Comparison of ENCODE assay signal across 22 cellular contexts in genomic region chr14:78586681-78587080, GRCh38.
"Had no signal": no experiment of that assay in that cellular context is flagged by ENCODE, and none has a peak within 500 bp of the region (broad histone marks: within the 10 kb centered on the region; RNA-seq: fewer than 3 reads in every experiment).

No MANE protein-coding gene starts in this region.

- H3K79me2 ChIP-seq: parathyroid adenoma had no signal

- H3K4me2 ChIP-seq: neural progenitor cell, smooth muscle cell had no signal

- H3K27me3 ChIP-seq: dorsolateral prefrontal cortex, neural progenitor cell, right atrium auricular region, suprapubic skin, transverse colon, upper lobe of right lung, uterus had no signal

- H3K27ac ChIP-seq: neural progenitor cell, parathyroid adenoma, right atrium auricular region, suprapubic skin, transverse colon, upper lobe of right lung, uterus had no signal

- DNase-seq: dorsolateral prefrontal cortex; effector CD4-positive, alpha-beta T cell; mesenchymal stem cell; mucosa of descending colon; naive B cell; stimulated activated CD4-positive, alpha-beta T cell treated with anti-CD3 and anti-CD28 coated beads, Interleukin-12 subunit alpha, Interleukin-12 subunit beta, amount 100 ng/mL, for 4 hours; stimulated activated CD4-positive, alpha-beta T cell treated with anti-CD3 and anti-CD28 coated beads, Interleukin-1b, Interleukin-23, amount 100 ng/mL, for 48 hours; stimulated activated CD4-positive, alpha-beta T cell treated with anti-CD3 and anti-CD28 coated beads, Interleukin-4, amount 100 ng/mL, for 1 hour; stimulated activated CD8-positive, alpha-beta memory T cell treated with anti-CD3 and anti-CD28 coated beads, Interleukin-4, amount 100 ng/mL, for 48 hours; stimulated activated naive CD4-positive, alpha-beta T cell; stimulated activated naive CD8-positive, alpha-beta T cell treated with anti-CD3 and anti-CD28 coated beads, Interleukin-15, amount 100 ng/mL, for 72 hours; transverse colon; upper lobe of right lung; uterus had no signal

- H3K4me1 ChIP-seq: parathyroid adenoma, right atrium auricular region, suprapubic skin, transverse colon, upper lobe of right lung, uterus had no signal

- H3K36me3 ChIP-seq: neural progenitor cell, right atrium auricular region, suprapubic skin, transverse colon, upper lobe of right lung, uterus had no signal

- H2AFZ ChIP-seq: neural progenitor cell, parathyroid adenoma had no signal

- H3K4me3 ChIP-seq: dorsolateral prefrontal cortex, lung, mucosa of descending colon, neural progenitor cell, right atrium auricular region, smooth muscle cell, suprapubic skin, transverse colon, upper lobe of right lung, uterus had no signal

- H3K9me3 ChIP-seq: mucosa of descending colon, right atrium auricular region, suprapubic skin, transverse colon, upper lobe of right lung, uterus had no signal

- FAIRE-seq: frontal cortex, keratinocyte had no signal
